8 cellular contexts compared by ENCODE assay signal in genomic region chr20:48738399-48739304, GRCh38.
DNase-seq lines count a peak whose midpoint lies in the region; ATAC-seq, FAIRE-seq and TF ChIP-seq lines count a peak whose summit lies in the region.

No MANE protein-coding gene starts in this region.

- H2AFZ ChIP-seq in GM12878 (ENCODE audit: control insufficient read depth, low read depth, low read length) (no peak overlapping the region), trophoblast cell (ENCODE audit: insufficient read depth, low read length, poor library complexity) (no peak overlapping the region)

- DNase-seq in CD4-positive, alpha-beta memory T cell: peak in 2 of 5 donors; percentile 28 to 74
- DNase-seq in GM12878 (ENCODE audit: low read depth, low spot score): peak; percentile 92
- DNase-seq in stimulated activated CD4-positive, alpha-beta T cell treated with anti-CD3 and anti-CD28 coated beads, Interleukin-4, amount 100 ng/mL, for 4 hours: peak; percentile 22 to 46
- DNase-seq in iPS-NIHi11 (ENCODE audit: low spot score): no peak
- no peak for DNase-seq in trophoblast cell
- DNase-seq in DMS53 (lab: John Stamatoyannopoulos, UW): no peak

- BruUV-seq in GM12878 (replicated peaks; lab: Mats Ljungman, UMichigan): no TSS peak

- in situ Hi-C loops in GM12878 (cut with MboI): no loop called here

- 12% methylated on average over 11 of the region's 11 CpGs for WGBS in GM12878 (ENCODE audit: insufficient coverage, insufficient replicate concordance, low lambda C conversion rate, missing lambda C conversion rate)
- no CpG with 5 or more reads among the region's 11 CpGs for WGBS in trophoblast cell (ENCODE audit: extremely low coverage, insufficient coverage, insufficient read length)

- peak overlapping the region in 7 of 8 donors; percentile 39 to 83 (median 61) for H3K4me3 Mint-ChIP-seq in CD4-positive, alpha-beta memory T cell

- TF ChIP-seq EP300 in GM12878 (IDR thresholded peaks at IDR 0.05; ENCODE audit: borderline replicate concordance in 1 of 2, control insufficient read depth in 1 of 2, low read depth in 2 of 2, low read length in 2 of 2): peak; percentile 99

- peaks cover 39 to 68% (median 55%) of the 10 kb centered on the region in 4 donors for H3K4me1 Mint-ChIP-seq in CD4-positive, alpha-beta memory T cell

- H3K9ac ChIP-seq in GM12878 (ENCODE audit: control insufficient read depth, insufficient read depth, low read length) (peak overlapping the region; percentile 50), trophoblast cell (ENCODE audit: low read length) (no peak overlapping the region)

- H4K91ac ChIP-seq in trophoblast cell (ENCODE audit: low read depth, low read length): no peak overlapping the region

- H4K12ac ChIP-seq in trophoblast cell (ENCODE audit: low read depth, low read length): no peak overlapping the region

- POLR2A ChIA-PET in CD4-positive, alpha-beta memory T cell (lab: Charles Lee; ENCODE audit: partially characterized antibody): interaction anchor here (1.3 to 4.2 kb wide), 7 partner anchors 13 to 88 kb away, joined by 3 to 16 read pairs (median 7); partner anchors contain the start of gene PREX1
- POLR2A ChIA-PET in GM12878 (lab: Charles Lee): interaction anchor here (0.6 to 3.1 kb wide), 13 partner anchors 9 to 187 kb away, joined by 3 to 28 read pairs (median 5); no protein-coding TSS in a partner anchor

- no peak overlapping the region for H3K18ac ChIP-seq in trophoblast cell (ENCODE audit: low read length)

- peaks cover 0 to 2% (median 0%) of the 10 kb centered on the region in 8 donors for H3K9me3 Mint-ChIP-seq in CD4-positive, alpha-beta memory T cell

- FAIRE-seq in GM12878 (lab: Jason Lieb, UNC): peak; percentile 75

- H3K9me3 ChIP-seq in CD4-positive, alpha-beta memory T cell (ENCODE audit: control insufficient read depth in 1 of 2, low read length in 2 of 2): no peaks in the 10 kb centered on the region
- H3K9me3 ChIP-seq in GM12878 (replicated peaks; ENCODE audit: control insufficient read depth, insufficient read depth, low read length): no peaks in the 10 kb centered on the region
- H3K9me3 ChIP-seq in trophoblast cell (ENCODE audit: insufficient read depth, low read depth, low read length): no peaks in the 10 kb centered on the region

- peaks cover 37 to 74% of the 10 kb centered on the region in 2 donors for H3K36me3 Mint-ChIP-seq in CD4-positive, alpha-beta memory T cell

- H3K4me2 ChIP-seq in GM12878 (ENCODE audit: control insufficient read depth, insufficient read depth): peak overlapping the region; percentile 78
- no peak overlapping the region for H3K4me2 ChIP-seq in trophoblast cell (ENCODE audit: low read length)

- no peak overlapping the region for H2BK12ac ChIP-seq in trophoblast cell (ENCODE audit: low read length)

- RAD21 ChIA-PET in GM12878 (lab: Charles Lee; ENCODE audit: unreplicated experiment): interaction anchor here (0.9 to 4.9 kb wide), 20 partner anchors 10 to 167 kb away, joined by 3 to 42 read pairs (median 7); partner anchors contain the start of gene PREX1

- H3K36me3 ChIP-seq in CD4-positive, alpha-beta memory T cell (ENCODE audit: insufficient read depth, low read length): peaks cover 63% of the 10 kb centered on the region
- H3K36me3 ChIP-seq in GM12878 (ENCODE audit: control insufficient read depth in 2 of 2, insufficient read depth in 2 of 2, low read length in 1 of 2) (peaks cover 28 to 44% of the 10 kb centered on the region in 2 experiments), trophoblast cell (ENCODE audit: control insufficient read depth in 1 of 2, insufficient read depth in 2 of 2, low read length in 2 of 2) (no peaks in the 10 kb centered on the region)

- H2AK5ac ChIP-seq in trophoblast cell (ENCODE audit: low read length): no peak overlapping the region

- no peak overlapping the region for H3K14ac ChIP-seq in trophoblast cell (ENCODE audit: low read length)

- no peaks in the 10 kb centered on the region for H3K27me3 ChIP-seq in CD4-positive, alpha-beta memory T cell (ENCODE audit: insufficient read depth, low read length)
- H3K27me3 ChIP-seq in GM12878 (replicated peaks in 1 of 2; ENCODE audit: control insufficient read depth in 2 of 2, insufficient read depth in 2 of 2, low read length in 1 of 2) (no peaks in the 10 kb centered on the region), trophoblast cell (ENCODE audit: insufficient read depth, low read length) (no peaks in the 10 kb centered on the region)

- peaks cover 61% of the 10 kb centered on the region for H3K4me1 ChIP-seq in CD4-positive, alpha-beta memory T cell (ENCODE audit: insufficient read depth, low read length)
- H3K4me1 ChIP-seq in GM12878 (ENCODE audit: control insufficient read depth, insufficient read depth, low read length) (peaks cover 54% of the 10 kb centered on the region), trophoblast cell (ENCODE audit: control insufficient read depth in 1 of 2, insufficient read depth in 2 of 2, low read length in 2 of 2) (no peaks in the 10 kb centered on the region)

- no peak overlapping the region for H4K8ac ChIP-seq in trophoblast cell (ENCODE audit: low read depth, low read length)

- peak; percentile 35 for ATAC-seq in GM19468 (IDR thresholded peaks at IDR 0.05; ENCODE audit: extremely low read depth, unreplicated experiment)
- ATAC-seq in HG03565 (IDR thresholded peaks at IDR 0.05; ENCODE audit: unreplicated experiment): peak; percentile 42
- ATAC-seq in GM12878: peak; percentile 83

- peak overlapping the region; percentile 78 to 92 (median 88) for H3K27ac Mint-ChIP-seq in CD4-positive, alpha-beta memory T cell

- H2BK120ac ChIP-seq in trophoblast cell (ENCODE audit: insufficient read depth, low read length, poor library complexity): no peak overlapping the region

- peak; percentile 17; the same call in 1 of the 2 replicates for TF ChIP-seq RAD21 in GM12878 (IDR thresholded peaks at IDR 0.05; ENCODE audit: insufficient read depth, low read depth, low read length)

- no peaks in the 10 kb centered on the region for H4K20me1 ChIP-seq in GM12878 (ENCODE audit: control insufficient read depth, insufficient read depth)

- no peaks in the 10 kb centered on the region for H3K27me3 Mint-ChIP-seq in CD4-positive, alpha-beta memory T cell

- no peak overlapping the region for H2BK5ac ChIP-seq in trophoblast cell (ENCODE audit: low read depth, low read length, poor library complexity)

- TF ChIP-seq CTCF in GM12878 (IDR thresholded peaks at IDR 0.05 in 2 of 3, conservative IDR thresholded peaks at IDR 0.05 in 1 of 3; ENCODE audit: control insufficient read depth in 2 of 3, extremely low read depth in 1 of 3, insufficient read depth in 1 of 3, low read depth in 3 of 3, low read length in 3 of 3): no peak

- peak overlapping the region; percentile 38 for H3K27ac ChIP-seq in CD4-positive, alpha-beta memory T cell (ENCODE audit: low read depth, low read length)
- H3K27ac ChIP-seq in GM12878 (ENCODE audit: control insufficient read depth, insufficient read depth): peak overlapping the region; percentile 95
- no peak overlapping the region for H3K27ac ChIP-seq in trophoblast cell (ENCODE audit: low read depth, low read length)

- no peak for TF ChIP-seq POLR2A in GM12878 (IDR thresholded peaks at IDR 0.05; ENCODE audit: low read depth, low read length)

- H3K79me1 ChIP-seq in trophoblast cell (ENCODE audit: low read length): no peaks in the 10 kb centered on the region

- H3K4ac ChIP-seq in trophoblast cell (ENCODE audit: low read depth, low read length): no peak overlapping the region

- CTCF ChIA-PET in CD4-positive, alpha-beta memory T cell (lab: Charles Lee; ENCODE audit: partially characterized antibody): interaction anchor here (0.8 to 1.6 kb wide), 4 partner anchors 81 to 139 kb away, joined by 3 to 4 read pairs (median 4); no protein-coding TSS in a partner anchor
- CTCF ChIA-PET in GM12878 (lab: Yijun Ruan, JAX): interaction anchor here (0.7 to 1.9 kb wide), 13 partner anchors 9 to 166 kb away, joined by 3 to 13 read pairs (median 3); partner anchors contain the start of gene PREX1

- peaks cover 26% of the 10 kb centered on the region for H3K79me2 ChIP-seq in GM12878 (ENCODE audit: control insufficient read depth, insufficient read depth, low read length)
- H3K79me2 ChIP-seq in trophoblast cell (ENCODE audit: control insufficient read depth, insufficient read depth, low read length, poor library complexity): no peaks in the 10 kb centered on the region

- SMC1A ChIA-PET in GM12878 (lab: Charles Lee; ENCODE audit: uncharacterized antibody, unreplicated experiment): interaction anchor here (0.5 to 9.0 kb wide), 31 partner anchors 10 to 1010 kb away, joined by 3 to 141 read pairs (median 4); partner anchors contain the start of gene PREX1

- no peak overlapping the region for H3K4me3 ChIP-seq in CD4-positive, alpha-beta memory T cell (ENCODE audit: low read length in 2 of 2)
- H3K4me3 ChIP-seq in GM12878 (peak overlapping the region; percentile 41; the same call in 1 of the 2 replicates), trophoblast cell (ENCODE audit: low read depth, low read length) (no peak overlapping the region)

- no peak overlapping the region for H3K23ac ChIP-seq in trophoblast cell (ENCODE audit: low read length)

- intact Hi-C loops in CD4-positive, alpha-beta memory T cell (cut with micrococcal nuclease): no loop called here
- intact Hi-C loops in GM12878 (cut with micrococcal nuclease; ENCODE audit: unreplicated experiment): loop anchor here (1.0 to 2.0 kb wide), 4 partner anchors 20 to 166 kb away; no protein-coding TSS in a partner anchor

TF ChIP-seq in GM12878, 131 proteins besides CTCF, POLR2A, EP300 and RAD21 (continues in another document):
- TF ChIP-seq BMI1 (IDR thresholded peaks at IDR 0.05; ENCODE audit: borderline replicate concordance): peak; percentile 69
- TF ChIP-seq, protein P1, sequence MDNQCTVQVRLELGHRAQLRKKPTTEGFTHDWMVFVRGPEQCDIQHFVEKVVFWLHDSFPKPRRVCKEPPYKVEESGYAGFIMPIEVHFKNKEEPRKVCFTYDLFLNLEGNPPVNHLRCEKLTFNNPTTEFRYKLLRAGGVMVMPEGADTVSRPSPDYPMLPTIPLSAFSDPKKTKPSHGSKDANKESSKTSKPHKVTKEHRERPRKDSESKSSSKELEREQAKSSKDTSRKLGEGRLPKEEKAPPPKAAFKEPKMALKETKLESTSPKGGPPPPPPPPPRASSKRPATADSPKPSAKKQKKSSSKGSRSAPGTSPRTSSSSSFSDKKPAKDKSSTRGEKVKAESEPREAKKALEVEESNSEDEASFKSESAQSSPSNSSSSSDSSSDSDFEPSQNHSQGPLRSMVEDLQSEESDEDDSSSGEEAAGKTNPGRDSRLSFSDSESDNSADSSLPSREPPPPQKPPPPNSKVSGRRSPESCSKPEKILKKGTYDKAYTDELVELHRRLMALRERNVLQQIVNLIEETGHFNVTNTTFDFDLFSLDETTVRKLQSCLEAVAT (IDR thresholded peaks at IDR 0.05): peak; percentile 93
- no peak for TF ChIP-seq CHD4 (IDR thresholded peaks at IDR 0.05)
- peak; percentile 96; the same call in 1 of the 2 replicates for TF ChIP-seq CBX5 (IDR thresholded peaks at IDR 0.05; ENCODE audit: low read depth)
- TF ChIP-seq TCF7 (IDR thresholded peaks at IDR 0.05; ENCODE audit: borderline replicate concordance): 0 out of 2 replicates have a peak, but pooled peaks have one; percentile 40
- no peak for TF ChIP-seq RELA (IDR thresholded peaks at IDR 0.05; ENCODE audit: borderline replicate concordance, partially characterized antibody)
- TF ChIP-seq CREM (IDR thresholded peaks at IDR 0.05; ENCODE audit: low read depth): peak; percentile 98

Comparison
In these comparisons a context has a peak if more than half of its experiments do, and no peak if none do; other contexts are left out.
1. DNase-seq: peak in GM12878 (single experiment) and stimulated activated CD4-positive, alpha-beta T cell treated with anti-CD3 and anti-CD28 coated beads, Interleukin-4, amount 100 ng/mL, for 4 hours (2 of 2); none in iPS-NIHi11 (single experiment), trophoblast cell (0 of 2) and DMS53 (single experiment).
2. Peak in every context shown above with its lines, with median percentiles within 50 percentile points of each other: ATAC-seq.